In the genomic region with DNA sequence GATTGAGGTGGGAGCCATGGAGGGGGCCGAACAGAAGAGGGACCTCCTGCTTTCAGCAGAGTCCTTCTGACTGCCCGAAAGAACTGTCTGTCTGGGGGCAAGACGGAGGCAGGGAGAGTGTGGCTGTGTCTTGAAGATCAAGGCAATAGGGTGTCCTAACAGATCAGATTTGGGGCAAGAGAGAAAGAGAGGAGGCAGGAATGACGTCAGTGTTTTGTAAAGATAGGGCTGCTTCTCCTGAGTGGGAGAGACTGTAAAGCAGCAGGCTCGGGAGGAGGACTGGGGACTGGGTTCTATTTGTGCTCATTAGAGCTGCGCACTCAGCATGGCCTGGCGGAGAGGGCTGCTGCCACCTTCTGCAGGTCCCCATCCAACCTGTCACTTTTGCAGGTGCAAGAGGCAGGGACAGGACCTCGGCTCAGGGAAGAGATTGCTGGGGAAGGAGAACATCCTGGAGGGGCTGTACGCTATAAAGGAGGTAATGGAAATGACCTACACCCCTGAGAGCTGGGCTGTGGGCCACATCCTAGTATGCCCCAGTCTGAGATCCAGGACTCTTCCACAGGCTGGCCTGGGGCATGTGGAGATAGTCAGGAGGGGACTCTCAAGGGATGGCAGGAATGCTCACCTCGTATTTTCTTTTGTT, we compare ENCODE assay signal across 16 cellular contexts. TPM values are rescaled to one million over a fixed set of nuclear protein-coding genes. Genes with fewer than 3 reads are reported as not detected.
DNase-seq lines count a peak whose midpoint lies in the region; ATAC-seq and TF ChIP-seq lines count a peak whose summit lies in the region.
"Had no signal": no experiment of that assay in that cellular context is flagged by ENCODE, and none has a peak within 500 bp of the region (broad histone marks: within the 10 kb centered on the region; RNA-seq: fewer than 3 reads in every experiment).

No MANE protein-coding gene starts in this region.

- peaks cover 2% of the 10 kb centered on the region for H3K27me3 Mint-ChIP-seq in Caco-2 (ENCODE audit: insufficient read depth, unreplicated experiment)

- H3K27me3 ChIP-seq in spleen (replicated peaks in 1 of 7) (peaks cover 0 to 19% (median 0%) of the 10 kb centered on the region in 7 donors), GM23248 (replicated peaks; ENCODE audit: insufficient read depth) (peaks cover 14% of the 10 kb centered on the region), Caco-2 (replicated peaks; ENCODE audit: control insufficient read depth, insufficient read depth, low read length) (no peaks in the 10 kb centered on the region)

- H3K9me2 ChIP-seq in GM23248 (ENCODE audit: insufficient read depth) = no peaks in the 10 kb centered on the region

- H3K4me1 Mint-ChIP-seq in Caco-2 (ENCODE audit: low read depth, unreplicated experiment) = peaks cover 8% of the 10 kb centered on the region

- no peaks in the 10 kb centered on the region for H4K20me1 ChIP-seq in GM23248 (ENCODE audit: insufficient read depth)

- BruUV-seq in Caco-2 (replicated peaks; lab: Mats Ljungman, UMichigan) = no TSS peak

- no peak for TF ChIP-seq POLR2A in spleen (IDR thresholded peaks at IDR 0.05)

- H3K4me1 ChIP-seq in HEK293 (ENCODE audit: control insufficient read depth, insufficient read depth, low read length) = no peaks in the 10 kb centered on the region
- H3K4me1 ChIP-seq in spleen = peaks cover 0 to 42% (median 19%) of the 10 kb centered on the region in 6 donors
- no peaks in the 10 kb centered on the region for H3K4me1 ChIP-seq in GM23248 (ENCODE audit: insufficient read depth)
- H3K4me1 ChIP-seq in Caco-2 = peaks cover 17% of the 10 kb centered on the region; the same call in 1 of the 2 replicates
- H3K4me1 ChIP-seq: HAP-1 had no signal

- WGBS in spleen, 5 donors = 70 to 84% (median 77%) methylated on average over 10 of the region's 10 CpGs
- 47 to 48% methylated on average over 10 of the region's 10 CpGs for WGBS in GM23248 (ENCODE audit: low coverage in 1 of 2, low lambda C conversion rate in 2 of 2, missing lambda C conversion rate in 2 of 2), 2 experiments

- in situ Hi-C loops in GM23248 (cut with MboI) = no loop called here

- H3K27ac ChIP-seq in HEK293 (ENCODE audit: extremely low read depth, low read depth, low read length) = no peak overlapping the region
- no peak overlapping the region for H3K27ac ChIP-seq in spleen
- H3K27ac ChIP-seq in GM23248 = no peak overlapping the region
- H3K27ac ChIP-seq: C4-2B had no signal

- no peak for TF ChIP-seq CTCF in HEK293 (tag by site-specific recombination; IDR thresholded peaks at IDR 0.05)
- TF ChIP-seq CTCF in spleen (IDR thresholded peaks at IDR 0.05 in 8 of 11, conservative IDR thresholded peaks at IDR 0.05 in 3 of 11) = no peak
- no peak for TF ChIP-seq CTCF in Caco-2 (IDR thresholded peaks at IDR 0.05; ENCODE audit: insufficient read depth in 1 of 2, low read depth in 1 of 2, low read length in 1 of 2, severe bottlenecking in 1 of 2, unreplicated experiment in 1 of 2)

- ATAC-seq in GM18498 (IDR thresholded peaks at IDR 0.05; ENCODE audit: unreplicated experiment) = no peak

- H3K27ac Mint-ChIP-seq in Caco-2 (ENCODE audit: unreplicated experiment) = no peak overlapping the region

- no peaks in the 10 kb centered on the region for H3F3A ChIP-seq in GM23248 (ENCODE audit: insufficient read depth)

- no peaks in the 10 kb centered on the region for H3K36me3 Mint-ChIP-seq in Caco-2 (ENCODE audit: insufficient read depth, unreplicated experiment)

- no peak overlapping the region for H2AFZ ChIP-seq in GM23248

- intact Hi-C loops in spleen (cut with DNase I; ENCODE audit: low total_unique reads) (loop anchor here (10.0 kb wide), 1 partner anchor 125 kb away; no protein-coding TSS in a partner anchor), Caco-2 (cut with micrococcal nuclease; ENCODE audit: unreplicated experiment) (no loop called here)

- CTCF ChIA-PET in HEK293 (lab: Yijun Ruan, JAX) = interaction anchor here (0.6 to 6.4 kb wide), 9 partner anchors 8 to 174 kb away, joined by 3 to 91 read pairs (median 6); no protein-coding TSS in a partner anchor
- CTCF ChIA-PET in Caco-2 (lab: Charles Lee) = interaction anchor here (1.0 to 1.2 kb wide), 2 partner anchors 131 to 132 kb away, joined by 3 to 10 read pairs; no protein-coding TSS in a partner anchor

- H3K4me3 ChIP-seq in HEK293 (ENCODE audit: low read depth, low read length) (no peak overlapping the region), spleen (no peak overlapping the region), GM23248 (no peak overlapping the region), Caco-2 (ENCODE audit: low read depth, low read length) (no peak overlapping the region)
- H3K4me3 ChIP-seq: HAP-1 had no signal

- H3K4me2 ChIP-seq in GM23248 (ENCODE audit: unreplicated experiment) = no peak overlapping the region

- H3K36me3 ChIP-seq in HEK293 (ENCODE audit: control insufficient read depth in 2 of 2, insufficient read depth in 1 of 2, low read length in 2 of 2) (no peaks in the 10 kb centered on the region), spleen (no peaks in the 10 kb centered on the region), GM23248 (ENCODE audit: low read depth) (no peaks in the 10 kb centered on the region), Caco-2 (ENCODE audit: control insufficient read depth, insufficient read depth, low read length) (no peaks in the 10 kb centered on the region)
- H3K36me3 ChIP-seq: HAP-1 had no signal

- POLR2A ChIA-PET in HEK293 (lab: Yijun Ruan, JAX) (no interaction called here), Caco-2 (lab: Charles Lee) (no interaction called here)

- H3K79me2 ChIP-seq in GM23248 (ENCODE audit: insufficient read depth) = no peaks in the 10 kb centered on the region

- DNase-seq in OCI-M1 (lab: John Stamatoyannopoulos, UW) (peak; percentile 11), islet precursor cell (peak; percentile 36), spleen (peak; percentile 54), HUDEP-2 (lab: John Stamatoyannopoulos, UW; ENCODE audit: unreplicated experiment in 76 of 76) (no peak), GM23248 (no peak), Caco-2 (no peak)
- DNase-seq: DMS79 treated with DMSO at 0.1 percent for 48 hours; NCI-H1105 treated with DMSO at 0.1 percent for 48 hours; NCI-H1694; NCI-H2081 treated with DMSO at 0.1 percent for 48 hours; NCI-H446 treated with DMSO at 0.1 percent for 48 hours; NK-92 treated with Interleukin-12 subunit alpha and Interleukin-12 subunit beta, amount 100 ng/mL, for 24 hours had no signal

- H3K9ac ChIP-seq in GM23248 = no peak overlapping the region

- H3K9me3 ChIP-seq in HEK293 (ENCODE audit: control insufficient read depth, insufficient read depth, low read depth, low read length) (no peaks in the 10 kb centered on the region), spleen (no peaks in the 10 kb centered on the region), GM23248 (ENCODE audit: low read depth) (no peaks in the 10 kb centered on the region), Caco-2 (no peaks in the 10 kb centered on the region)
- H3K9me3 ChIP-seq: HAP-1 had no signal

- H3K9me3 Mint-ChIP-seq in Caco-2 (ENCODE audit: unreplicated experiment) = no peaks in the 10 kb centered on the region

- no peak overlapping the region for H3K4me3 Mint-ChIP-seq in Caco-2 (ENCODE audit: unreplicated experiment)

TF ChIP-seq in HEK293, 187 proteins besides CTCF, POLR2A, EP300 and RAD21:
- TF ChIP-seq, protein P1, sequence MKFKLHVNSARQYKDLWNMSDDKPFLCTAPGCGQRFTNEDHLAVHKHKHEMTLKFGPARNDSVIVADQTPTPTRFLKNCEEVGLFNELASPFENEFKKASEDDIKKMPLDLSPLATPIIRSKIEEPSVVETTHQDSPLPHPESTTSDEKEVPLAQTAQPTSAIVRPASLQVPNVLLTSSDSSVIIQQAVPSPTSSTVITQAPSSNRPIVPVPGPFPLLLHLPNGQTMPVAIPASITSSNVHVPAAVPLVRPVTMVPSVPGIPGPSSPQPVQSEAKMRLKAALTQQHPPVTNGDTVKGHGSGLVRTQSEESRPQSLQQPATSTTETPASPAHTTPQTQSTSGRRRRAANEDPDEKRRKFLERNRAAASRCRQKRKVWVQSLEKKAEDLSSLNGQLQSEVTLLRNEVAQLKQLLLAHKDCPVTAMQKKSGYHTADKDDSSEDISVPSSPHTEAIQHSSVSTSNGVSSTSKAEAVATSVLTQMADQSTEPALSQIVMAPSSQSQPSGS (tag by site-specific recombination; IDR thresholded peaks at IDR 0.05; ENCODE audit: low read depth) = peak; percentile 81
- TF ChIP-seq, protein P2, sequence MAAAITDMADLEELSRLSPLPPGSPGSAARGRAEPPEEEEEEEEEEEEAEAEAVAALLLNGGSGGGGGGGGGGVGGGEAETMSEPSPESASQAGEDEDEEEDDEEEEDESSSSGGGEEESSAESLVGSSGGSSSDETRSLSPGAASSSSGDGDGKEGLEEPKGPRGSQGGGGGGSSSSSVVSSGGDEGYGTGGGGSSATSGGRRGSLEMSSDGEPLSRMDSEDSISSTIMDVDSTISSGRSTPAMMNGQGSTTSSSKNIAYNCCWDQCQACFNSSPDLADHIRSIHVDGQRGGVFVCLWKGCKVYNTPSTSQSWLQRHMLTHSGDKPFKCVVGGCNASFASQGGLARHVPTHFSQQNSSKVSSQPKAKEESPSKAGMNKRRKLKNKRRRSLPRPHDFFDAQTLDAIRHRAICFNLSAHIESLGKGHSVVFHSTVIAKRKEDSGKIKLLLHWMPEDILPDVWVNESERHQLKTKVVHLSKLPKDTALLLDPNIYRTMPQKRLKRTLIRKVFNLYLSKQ (tag by site-specific recombination; IDR thresholded peaks at IDR 0.05; ENCODE audit: borderline replicate concordance) = no peak
TF ChIP-seq in HEK293: peak in this region for 1.

RNA-seq across cellular contexts. Expression of a gene that starts 29.0 kb away (rescaled TPM):
- total RNA-seq in spleen = 100 to 1,000 TPM in 2 of 7 donors, 10 to 100 TPM in 5; 62.5 to 145 (median 68.7) TPM
- polyA plus RNA-seq in spleen = 10 to 100 TPM in 1 of 3 donors, 1 to 10 TPM in 2; 6.0 to 18.3 (median 6.7) TPM
- not detected in 2 replicates for total RNA-seq in GM23248 (2014; rRNA removed; shearing (Covaris generic))
- polyA plus RNA-seq in GM23248 (2016; fragmentation: Nextera tagmentation; extraction: Ambion mirVana) = not detected in 2 replicates
- 0.16 and 0.25 TPM in 2 replicates for total RNA-seq in Caco-2 (2022)

Comparison
In these comparisons a context has a peak if more than half of its experiments do, and no peak if none do; other contexts are left out.
1. DNase-seq: peak in OCI-M1 (single experiment), islet precursor cell (single experiment) and spleen (single experiment); none in HUDEP-2 (0 of 76), GM23248 (single experiment) and Caco-2 (0 of 2).
2. RNA of a gene that starts 29.0 kb away (total RNA-seq): 62.5 to 145 TPM in spleen; 0.16 to 0.25 TPM in Caco-2 and not detected in GM23248; every median in the first group is over 10 times any median in the second.